In genomic region chr1:163875927-163876320, GRCh38 we compare ENCODE assay signal across 12 cellular contexts.
DNase-seq lines count a peak whose midpoint lies in the region; ATAC-seq and TF ChIP-seq lines count a peak whose summit lies in the region.
"Had no signal": no experiment of that assay in that cellular context is flagged by ENCODE, and none has a peak within 500 bp of the region (broad histone marks: within the 10 kb centered on the region; RNA-seq: fewer than 3 reads in every experiment).

No MANE protein-coding gene starts in this region.

- H3K27me3 ChIP-seq in adipocyte (replicated peaks; ENCODE audit: control insufficient read depth, insufficient read depth, low read length) (no peaks in the 10 kb centered on the region), gastroesophageal sphincter (no peaks in the 10 kb centered on the region), smooth muscle cell (ENCODE audit: low read depth) (no peaks in the 10 kb centered on the region)
- H3K27me3 ChIP-seq: neural progenitor cell had no signal

- TF ChIP-seq POLR2A in gastroesophageal sphincter (IDR thresholded peaks at IDR 0.05) = no peak

- DNase-seq in GM04504 (ENCODE audit: low read depth) = peak; percentile 77
- DNase-seq in adipocyte (ENCODE audit: low read depth) = peak; percentile 95
- no peak for DNase-seq in smooth muscle cell (lab: John Stamatoyannopoulos, UW; ENCODE audit: unreplicated experiment)
- DNase-seq in D341Med (ENCODE audit: low spot score) = no peak
- no peak for DNase-seq in AML-193 (lab: John Stamatoyannopoulos, UW)
- DNase-seq in NCI-H1048 (lab: John Stamatoyannopoulos, UW) = no peak
- DNase-seq: activated T-cell treated with anti-CD3 and anti-CD28 coated beads, Interleukin-2, amount 50 U/mL, for 4 hours; DMS53; substantia nigra had no signal

- no peak for TF ChIP-seq CTCF in gastroesophageal sphincter (IDR thresholded peaks at IDR 0.05)
- no peak for TF ChIP-seq CTCF in smooth muscle cell (IDR thresholded peaks at IDR 0.05; ENCODE audit: borderline replicate concordance, insufficient read depth, poor library complexity, severe bottlenecking)

- peak overlapping the region; percentile 56 for H3K4me2 ChIP-seq in smooth muscle cell

- H3K79me2 ChIP-seq in smooth muscle cell (ENCODE audit: low read depth) = no peaks in the 10 kb centered on the region

- peaks cover 5% of the 10 kb centered on the region for H3F3A ChIP-seq in smooth muscle cell (ENCODE audit: low read depth)

- peaks cover 52% of the 10 kb centered on the region for H3K4me1 ChIP-seq in adipocyte (ENCODE audit: control insufficient read depth, insufficient read depth, low read length)
- H3K4me1 ChIP-seq in gastroesophageal sphincter = no peaks in the 10 kb centered on the region
- H3K4me1 ChIP-seq in smooth muscle cell (ENCODE audit: low read depth) = peaks cover 16% of the 10 kb centered on the region

- H3K9me3 ChIP-seq in adipocyte (ENCODE audit: control insufficient read depth, low read length) (no peaks in the 10 kb centered on the region), gastroesophageal sphincter (no peaks in the 10 kb centered on the region), smooth muscle cell (replicated peaks; ENCODE audit: low read depth) (no peaks in the 10 kb centered on the region)

- H3K4me3 ChIP-seq in adipocyte (ENCODE audit: low read length) (peak overlapping the region; percentile 76), gastroesophageal sphincter (peak overlapping the region in 1 of 2 donors; percentile 23), smooth muscle cell (no peak overlapping the region)
- H3K4me3 ChIP-seq: neural progenitor cell had no signal

- TF ChIP-seq EP300 in gastroesophageal sphincter (IDR thresholded peaks at IDR 0.05) = no peak

- H3K9ac ChIP-seq in adipocyte (ENCODE audit: low read length) (peak overlapping the region; percentile 79), smooth muscle cell (ENCODE audit: low read depth) (peak overlapping the region; percentile 67)
- H3K9ac ChIP-seq: neural progenitor cell had no signal

- no peaks in the 10 kb centered on the region for H3K36me3 ChIP-seq in adipocyte (ENCODE audit: control insufficient read depth, insufficient read depth, low read length, severe bottlenecking)
- no peaks in the 10 kb centered on the region for H3K36me3 ChIP-seq in gastroesophageal sphincter
- H3K36me3 ChIP-seq in smooth muscle cell (ENCODE audit: low read depth) = no peaks in the 10 kb centered on the region
- H3K36me3 ChIP-seq: neural progenitor cell had no signal

- H4K20me1 ChIP-seq in smooth muscle cell (ENCODE audit: low read depth) = no peaks in the 10 kb centered on the region

- H3K27ac ChIP-seq in gastroesophageal sphincter (peak overlapping the region in 3 of 4 donors; percentile 58 to 68 (median 59)), smooth muscle cell (ENCODE audit: low read depth) (peak overlapping the region; percentile 91)

- ATAC-seq in gastroesophageal sphincter (peak; percentile 91), HG02840 (IDR thresholded peaks at IDR 0.05; ENCODE audit: low FRiP score, unreplicated experiment) (no peak)
- ATAC-seq: activated T-cell treated with anti-CD3 and anti-CD28 coated beads, Interleukin-2, amount 50 U/mL, for 4 hours had no signal

- WGBS in gastroesophageal sphincter (ENCODE audit: low coverage in 1 of 2), 2 donors = 36 to 47% methylated on average over 6 of the region's 6 CpGs
- WGBS in smooth muscle cell (ENCODE audit: low lambda C conversion rate) = 44% methylated on average over 6 of the region's 6 CpGs

- peak overlapping the region; percentile 37 for H2AFZ ChIP-seq in smooth muscle cell (ENCODE audit: low read depth)

Comparison
In these comparisons a context has a peak if more than half of its experiments do, and no peak if none do; other contexts are left out.
1. DNase-seq: peak in GM04504 (single experiment) and adipocyte (single experiment); none in smooth muscle cell (single experiment), D341Med (single experiment), AML-193 (0 of 2) and NCI-H1048 (single experiment).